Comparison of ENCODE assay signal across 8 cellular contexts in genomic region chr19:40797166-40797962, GRCh38. TPM values are rescaled to one million over a fixed set of nuclear protein-coding genes. Genes with fewer than 3 reads are reported as not detected.
A peak's percentile ranks its signal among the peaks of the same experiment; 100 is the strongest.
DNase-seq lines count a peak whose midpoint lies in the region; ATAC-seq and TF ChIP-seq lines count a peak whose summit lies in the region.

No MANE protein-coding gene starts in this region.

- 89 to 90% methylated on average over 14 of the region's 14 CpGs for WGBS in GM23248 (ENCODE audit: low coverage in 1 of 2, low lambda C conversion rate in 2 of 2, missing lambda C conversion rate in 2 of 2), 2 experiments
- WGBS in gastroesophageal sphincter (ENCODE audit: low coverage in 1 of 2), 2 donors, result 92 to 96% methylated on average over 5 of the region's 14 CpGs

- in situ Hi-C loops in GM23248 (cut with MboI), result no loop called here

- peak overlapping the region; percentile 86 for H2AFZ ChIP-seq in GM23248

- peak overlapping the region; percentile 83 for H3K9ac ChIP-seq in GM23248

- H3K4me2 ChIP-seq in GM23248 (ENCODE audit: unreplicated experiment), result peak overlapping the region; percentile 73

- TF ChIP-seq CTCF in VCaP (conservative IDR thresholded peaks at IDR 0.05), result no peak
- TF ChIP-seq CTCF in gastroesophageal sphincter (IDR thresholded peaks at IDR 0.05), result no peak

- H3K36me3 ChIP-seq in GM23248 (ENCODE audit: low read depth), result no peaks in the 10 kb centered on the region
- H3K36me3 ChIP-seq in gastroesophageal sphincter, result peaks cover 0 to 30% of the 10 kb centered on the region in 2 donors

- DNase-seq in GM23248, result no peak
- no peak for DNase-seq in effector CD8-positive, alpha-beta T cell (lab: John Stamatoyannopoulos, UW)
- no peak for DNase-seq in nucleus accumbens (lab: John Stamatoyannopoulos, UW)
- DNase-seq in HPDE6-E6E7 (ENCODE audit: extremely low spot score), result no peak

- H3K4me1 ChIP-seq in GM23248 (ENCODE audit: insufficient read depth) (peaks cover 13% of the 10 kb centered on the region), gastroesophageal sphincter (peaks cover 13 to 37% (median 24%) of the 10 kb centered on the region in 3 donors)

- H3K9me2 ChIP-seq in GM23248 (ENCODE audit: insufficient read depth), result no peaks in the 10 kb centered on the region

- peaks cover 33% of the 10 kb centered on the region for H3K79me2 ChIP-seq in GM23248 (ENCODE audit: insufficient read depth)

- no peaks in the 10 kb centered on the region for H3K9me3 ChIP-seq in GM23248 (ENCODE audit: low read depth)
- no peaks in the 10 kb centered on the region for H3K9me3 ChIP-seq in gastroesophageal sphincter

- no peak for TF ChIP-seq POLR2A in gastroesophageal sphincter (IDR thresholded peaks at IDR 0.05)

- H3K27me3 ChIP-seq in GM23248 (replicated peaks; ENCODE audit: insufficient read depth) (no peaks in the 10 kb centered on the region), gastroesophageal sphincter (no peaks in the 10 kb centered on the region)

- peak overlapping the region; percentile 92 for H3K4me3 ChIP-seq in GM23248
- H3K4me3 ChIP-seq in gastroesophageal sphincter, result no peak overlapping the region
- peak overlapping the region in 3 of 7 experiments; percentile 73 to 97 (median 93) for H3K4me3 ChIP-seq in skin epidermis

- no peak for TF ChIP-seq EP300 in gastroesophageal sphincter (IDR thresholded peaks at IDR 0.05)

- peaks cover 19% of the 10 kb centered on the region for H3F3A ChIP-seq in GM23248 (ENCODE audit: insufficient read depth)

- ATAC-seq in gastroesophageal sphincter, result no peak
- ATAC-seq in GM21786 (IDR thresholded peaks at IDR 0.05; ENCODE audit: unreplicated experiment), result no peak

- H4K20me1 ChIP-seq in GM23248 (ENCODE audit: insufficient read depth), result no peaks in the 10 kb centered on the region

- H3K27ac ChIP-seq in GM23248 (peak overlapping the region; percentile 88), VCaP (peak overlapping the region; percentile 91), gastroesophageal sphincter (peak overlapping the region; percentile 63 to 99 (median 96)), skin epidermis (peak overlapping the region in 17 of 21 experiments; percentile 1 to 99 (median 87))

RNA-seq across cellular contexts. Expression of gene EGLN2, which starts 1.6 kb away (rescaled TPM):
- 80.6 and 83.3 TPM in 2 replicates for total RNA-seq in GM23248 (2014; rRNA removed; shearing (Covaris generic))
- 52.5 and 61.2 TPM in 2 replicates for polyA plus RNA-seq in GM23248 (2016; fragmentation: Nextera tagmentation; extraction: Ambion mirVana)
- 100 to 1,000 TPM in 3 of 4 donors, 10 to 100 TPM in 1; 99.1 to 115 (median 107) TPM for total RNA-seq in gastroesophageal sphincter

RNA-seq across cellular contexts. Expression of gene RAB4B, which starts 19.3 kb away (rescaled TPM):
- total RNA-seq in GM23248 (2014; rRNA removed; shearing (Covaris generic)), result 20.7 and 25.6 TPM in 2 replicates
- polyA plus RNA-seq in GM23248 (2016; fragmentation: Nextera tagmentation; extraction: Ambion mirVana), result 23.2 and 24.6 TPM in 2 replicates
- 10 to 100 TPM; 18.7 to 27.5 (median 20.9) TPM for total RNA-seq in gastroesophageal sphincter

RNA-seq across cellular contexts. Expression of gene MIA, which starts 22.0 kb away (rescaled TPM):
- not detected in 2 replicates for total RNA-seq in GM23248 (2014; rRNA removed; shearing (Covaris generic))
- polyA plus RNA-seq in GM23248 (2016; fragmentation: Nextera tagmentation; extraction: Ambion mirVana), result not detected in 2 replicates
- total RNA-seq in gastroesophageal sphincter, result 1 to 10 TPM in 3 of 4 donors, not detected in 1; 1.4 to 9.2 (median 3.1) TPM

RNA-seq across cellular contexts. Expression of gene SNRPA, which starts 46.4 kb away (rescaled TPM):
- total RNA-seq in GM23248 (2014; rRNA removed; shearing (Covaris generic)), result 30.6 and 35.3 TPM in 2 replicates
- 50.1 and 58.5 TPM in 2 replicates for polyA plus RNA-seq in GM23248 (2016; fragmentation: Nextera tagmentation; extraction: Ambion mirVana)
- total RNA-seq in gastroesophageal sphincter, result 10 to 100 TPM; 24.5 to 56.0 (median 48.2) TPM

RNA-seq across cellular contexts. Expression of gene ACTMAP, which starts 47.1 kb away (rescaled TPM):
- total RNA-seq in GM23248 (2014; rRNA removed; shearing (Covaris generic)), result 0.38 and 2.5 TPM in 2 replicates
- 5.6 and 7.3 TPM in 2 replicates for polyA plus RNA-seq in GM23248 (2016; fragmentation: Nextera tagmentation; extraction: Ambion mirVana)
- total RNA-seq in gastroesophageal sphincter, result 1 to 10 TPM in 3 of 4 donors, under 1 TPM in 1; 0.89 to 2.4 (median 2.0) TPM
